ENCODE assay signal across 1 cellular context in the genomic region with DNA sequence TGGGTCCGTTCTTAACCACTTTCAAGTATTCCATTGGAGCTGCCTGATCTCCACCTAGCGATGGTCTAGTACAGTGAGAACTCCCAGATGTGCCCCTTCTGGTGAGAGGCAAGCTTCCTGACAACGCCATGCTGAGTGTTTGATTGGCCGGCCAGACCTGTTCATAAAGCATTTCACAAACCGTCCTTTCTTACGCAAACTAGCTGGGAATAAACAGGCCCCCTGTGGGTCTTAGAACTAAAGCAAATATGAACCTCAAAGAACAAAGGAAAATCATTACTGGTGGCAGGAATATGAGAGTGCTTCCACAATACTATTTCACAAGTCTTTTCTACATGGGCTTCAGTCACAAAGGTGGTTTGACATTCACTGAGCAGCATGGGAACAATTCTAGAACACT.
A peak's percentile ranks its signal among the peaks of the same experiment; 100 is the strongest.
TF ChIP-seq lines count a peak whose summit lies in the region.

No MANE protein-coding gene starts in this region.

TF ChIP-seq in A549, 52 proteins besides CTCF, POLR2A, EP300 and RAD21 (continued from another document):
- TF ChIP-seq, protein P1, sequence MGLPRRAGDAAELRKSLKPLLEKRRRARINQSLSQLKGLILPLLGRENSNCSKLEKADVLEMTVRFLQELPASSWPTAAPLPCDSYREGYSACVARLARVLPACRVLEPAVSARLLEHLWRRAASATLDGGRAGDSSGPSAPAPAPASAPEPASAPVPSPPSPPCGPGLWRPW (IDR thresholded peaks at IDR 0.05): peak; percentile 34; the same call in 1 of the 2 replicates
- TF ChIP-seq, protein P2, sequence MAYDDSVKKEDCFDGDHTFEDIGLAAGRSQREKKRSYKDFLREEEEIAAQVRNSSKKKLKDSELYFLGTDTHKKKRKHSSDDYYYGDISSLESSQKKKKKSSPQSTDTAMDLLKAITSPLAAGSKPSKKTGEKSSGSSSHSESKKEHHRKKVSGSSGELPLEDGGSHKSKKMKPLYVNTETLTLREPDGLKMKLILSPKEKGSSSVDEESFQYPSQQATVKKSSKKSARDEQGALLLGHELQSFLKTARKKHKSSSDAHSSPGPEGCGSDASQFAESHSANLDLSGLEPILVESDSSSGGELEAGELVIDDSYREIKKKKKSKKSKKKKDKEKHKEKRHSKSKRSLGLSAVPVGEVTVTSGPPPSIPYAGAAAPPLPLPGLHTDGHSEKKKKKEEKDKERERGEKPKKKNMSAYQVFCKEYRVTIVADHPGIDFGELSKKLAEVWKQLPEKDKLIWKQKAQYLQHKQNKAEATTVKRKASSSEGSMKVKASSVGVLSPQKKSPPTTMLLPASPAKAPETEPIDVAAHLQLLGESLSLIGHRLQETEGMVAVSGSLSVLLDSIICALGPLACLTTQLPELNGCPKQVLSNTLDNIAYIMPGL (CRISPR knock-in tag; IDR thresholded peaks at IDR 0.05; ENCODE audit: borderline replicate concordance): no peak
- TF ChIP-seq RFX5 (IDR thresholded peaks at IDR 0.05): peak; percentile 45; the same call in 1 of the 2 replicates
- TF ChIP-seq CEBPB (IDR thresholded peaks at IDR 0.05): peak; percentile 46 to 54; a peak in 2 of 4 replicates
